Comparison of ENCODE assay signal across 8 cellular contexts in the genomic region with DNA sequence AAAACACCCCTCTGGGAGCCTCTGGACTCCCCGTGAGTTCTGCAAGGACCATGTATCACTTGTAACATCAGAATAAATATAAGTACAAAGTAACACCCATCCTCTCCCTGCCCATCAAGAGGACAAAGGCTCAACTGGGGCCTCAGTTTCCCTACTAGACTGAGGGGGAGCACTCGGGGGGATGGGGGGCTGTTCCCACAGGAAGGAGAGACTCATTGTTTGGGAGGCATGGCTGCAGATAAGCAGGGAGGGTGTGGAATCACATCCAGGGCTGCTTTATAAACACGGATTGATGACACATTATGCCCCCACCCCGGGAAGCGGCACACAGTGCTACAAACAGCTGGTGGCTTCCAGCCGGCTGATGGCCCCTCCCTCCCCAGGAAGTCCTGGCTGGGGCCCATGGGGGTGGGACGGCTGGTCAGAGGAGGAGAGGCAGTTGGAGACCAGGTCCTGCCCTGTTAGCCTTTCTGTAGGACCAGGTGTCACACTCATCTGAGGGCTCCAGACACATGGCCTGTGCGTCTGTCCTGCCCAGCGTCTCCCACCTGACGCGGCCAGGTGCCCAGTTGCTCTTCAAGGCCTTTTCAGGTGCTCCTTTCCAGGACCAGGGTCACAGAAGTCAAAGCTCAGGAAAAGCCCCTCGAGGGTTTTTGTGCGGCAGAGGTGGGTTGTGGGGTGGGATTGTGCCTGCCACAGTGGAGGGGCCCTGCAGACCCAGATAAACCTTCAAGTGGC. TPM values are rescaled to one million over a fixed set of nuclear protein-coding genes. Genes with fewer than 3 reads are reported as not detected.
A peak's percentile ranks its signal among the peaks of the same experiment; 100 is the strongest.
DNase-seq lines count a peak whose midpoint lies in the region; ATAC-seq, FAIRE-seq and TF ChIP-seq lines count a peak whose summit lies in the region.

No MANE protein-coding gene starts in this region.

- peak overlapping the region; percentile 70 to 86 (median 81) for H3K4me3 Mint-ChIP-seq in naive thymus-derived CD4-positive, alpha-beta T cell

- H3K9me3 Mint-ChIP-seq in naive thymus-derived CD4-positive, alpha-beta T cell: peaks cover 0 to 1% (median 0%) of the 10 kb centered on the region in 11 donors

- H3K4me1 Mint-ChIP-seq in naive thymus-derived CD4-positive, alpha-beta T cell: peaks cover 14 to 41% (median 30%) of the 10 kb centered on the region in 7 donors

- H3K4me1 ChIP-seq in ACC112 (ENCODE audit: control insufficient read depth, insufficient read depth, low read length, unreplicated experiment): peaks cover 44% of the 10 kb centered on the region
- peaks cover 51% of the 10 kb centered on the region for H3K4me1 ChIP-seq in SJCRH30
- H3K4me1 ChIP-seq in naive thymus-derived CD4-positive, alpha-beta T cell (ENCODE audit: control insufficient read depth in 2 of 2, insufficient read depth in 2 of 2, low read length in 2 of 2): peaks cover 14 to 15% of the 10 kb centered on the region in 2 donors

- no peak for TF ChIP-seq POLR2A in GM12892 (IDR thresholded peaks at IDR 0.05; ENCODE audit: low read depth, low read length)

- peak overlapping the region in 5 of 9 donors; percentile 15 to 76 (median 56) for H3K27ac Mint-ChIP-seq in naive thymus-derived CD4-positive, alpha-beta T cell

- CTCF ChIA-PET in naive thymus-derived CD4-positive, alpha-beta T cell (lab: Charles Lee): interaction anchor here (1.4 to 3.1 kb wide), 2 partner anchors 10 to 18 kb away, joined by 5 to 9 read pairs; no protein-coding TSS in a partner anchor

- H3K79me2 ChIP-seq in ACC112 (ENCODE audit: control insufficient read depth, insufficient read depth, low read length, unreplicated experiment): peaks cover 15% of the 10 kb centered on the region

- intact Hi-C loops in naive thymus-derived CD4-positive, alpha-beta T cell (cut with micrococcal nuclease): no loop called here

- no peaks in the 10 kb centered on the region for H3K9me3 ChIP-seq in SJCRH30 (replicated peaks)
- H3K9me3 ChIP-seq in naive thymus-derived CD4-positive, alpha-beta T cell (ENCODE audit: control insufficient read depth in 2 of 3, low read length in 3 of 3): no peaks in the 10 kb centered on the region

- H3K27ac ChIP-seq in ACC112 (ENCODE audit: low read depth, low read length) (peak overlapping the region; percentile 80), SJCRH30 (peak overlapping the region; percentile 77)
- H3K27ac ChIP-seq in naive thymus-derived CD4-positive, alpha-beta T cell (ENCODE audit: low read depth, low read length): peak overlapping the region; percentile 71

- ATAC-seq in naive thymus-derived CD4-positive, alpha-beta T cell: no peak
- ATAC-seq in HG03432 (IDR thresholded peaks at IDR 0.05; ENCODE audit: unreplicated experiment): no peak

- POLR2A ChIA-PET in naive thymus-derived CD4-positive, alpha-beta T cell (lab: Charles Lee): interaction anchor here (1.2 to 1.6 kb wide), 2 partner anchors 18 to 21 kb away, joined by 3 to 5 read pairs; no protein-coding TSS in a partner anchor

- TF ChIP-seq CTCF in epithelial cell of esophagus (IDR thresholded peaks at IDR 0.05; ENCODE audit: insufficient read depth, low read depth, low read length, missing control alignments): no peak

- H3K27me3 Mint-ChIP-seq in naive thymus-derived CD4-positive, alpha-beta T cell: peaks cover 11 to 25% (median 14%) of the 10 kb centered on the region in 5 donors

- H3K36me3 Mint-ChIP-seq in naive thymus-derived CD4-positive, alpha-beta T cell: peaks cover 0 to 5% (median 0%) of the 10 kb centered on the region in 5 donors

- DNase-seq in GM12892 (ENCODE audit: insufficient read length): peak; percentile 52
- DNase-seq in SJCRH30: peak; percentile 83 to 85
- DNase-seq in epithelial cell of esophagus (ENCODE audit: low read depth): peak; percentile 65
- no peak for DNase-seq in naive thymus-derived CD4-positive, alpha-beta T cell
- no peak for DNase-seq in NK-92 treated with Interleukin-12 subunit alpha and Interleukin-12 subunit beta, amount 100 ng/mL, for 24 hours (lab: John Stamatoyannopoulos, UW)
- DNase-seq in effector CD8-positive, alpha-beta T cell (lab: John Stamatoyannopoulos, UW): no peak

- peak; percentile 88 for FAIRE-seq in GM12892 (lab: Jason Lieb, UNC)

- H3K4me3 ChIP-seq in ACC112 (ENCODE audit: low read depth, low read length) (peak overlapping the region; percentile 89), SJCRH30 (peak overlapping the region; percentile 75), epithelial cell of esophagus (ENCODE audit: low read length) (peak overlapping the region; percentile 67)
- H3K4me3 ChIP-seq in naive thymus-derived CD4-positive, alpha-beta T cell (ENCODE audit: low read length): peak overlapping the region; percentile 84

- H3K36me3 ChIP-seq in ACC112 (ENCODE audit: insufficient read depth, low read length): no peaks in the 10 kb centered on the region
- H3K36me3 ChIP-seq in SJCRH30: peaks cover 6% of the 10 kb centered on the region; the same call in 1 of the 2 replicates
- peaks cover 0 to 10% (median 0%) of the 10 kb centered on the region in 3 experiments for H3K36me3 ChIP-seq in naive thymus-derived CD4-positive, alpha-beta T cell (ENCODE audit: control insufficient read depth in 2 of 3, insufficient read depth in 3 of 3, low read length in 3 of 3)

- H2AFZ ChIP-seq in ACC112 (ENCODE audit: low read length, unreplicated experiment): no peak overlapping the region

- H3K27me3 ChIP-seq in ACC112 (ENCODE audit: insufficient read depth, low read length): no peaks in the 10 kb centered on the region
- H3K27me3 ChIP-seq in SJCRH30: no peaks in the 10 kb centered on the region
- no peaks in the 10 kb centered on the region for H3K27me3 ChIP-seq in naive thymus-derived CD4-positive, alpha-beta T cell (ENCODE audit: control insufficient read depth in 2 of 2, insufficient read depth in 2 of 2, low read length in 2 of 2)

RNA-seq across cellular contexts. Expression of gene MPG, which starts 1.3 kb away (rescaled TPM):
- 33.2 TPM for polyA plus RNA-seq in GM12892 (2012; ENCODE audit: missing spikeins)
- total RNA-seq in SJCRH30 (2014; rRNA removed; shearing (Covaris generic)): 37.8 and 47.2 TPM in 2 replicates
- total RNA-seq in naive thymus-derived CD4-positive, alpha-beta T cell: 10 to 100 TPM; 17.5 to 59.5 (median 25.4) TPM
- polyA plus RNA-seq in naive thymus-derived CD4-positive, alpha-beta T cell: 10 to 100 TPM; 50.5 to 52.3 TPM

RNA-seq across cellular contexts. Expression of gene RHBDF1, which starts 4.3 kb away (rescaled TPM):
- 1.5 TPM for polyA plus RNA-seq in GM12892 (2012; ENCODE audit: missing spikeins)
- total RNA-seq in SJCRH30 (2014; rRNA removed; shearing (Covaris generic)): 24.1 and 25.3 TPM in 2 replicates
- 1 to 10 TPM in 1 of 5 experiments, under 1 TPM in 1, not detected in 3; 0.66 to 1.6 TPM for total RNA-seq in naive thymus-derived CD4-positive, alpha-beta T cell
- not detected for polyA plus RNA-seq in naive thymus-derived CD4-positive, alpha-beta T cell

RNA-seq across cellular contexts. Expression of gene SNRNP25, which starts 23.1 kb away (rescaled TPM):
- polyA plus RNA-seq in GM12892 (2012; ENCODE audit: missing spikeins): 70.2 TPM
- total RNA-seq in SJCRH30 (2014; rRNA removed; shearing (Covaris generic)): 60.7 and 63.4 TPM in 2 replicates
- total RNA-seq in naive thymus-derived CD4-positive, alpha-beta T cell: 10 to 100 TPM in 4 of 5 experiments, 1 to 10 TPM in 1; 9.8 to 57.4 (median 11.7) TPM
- 10 to 100 TPM; 20.5 to 21.5 TPM for polyA plus RNA-seq in naive thymus-derived CD4-positive, alpha-beta T cell

RNA-seq across cellular contexts. Expression of gene POLR3K, which starts 23.3 kb away (rescaled TPM):
- polyA plus RNA-seq in GM12892 (2012; ENCODE audit: missing spikeins): 55.9 TPM
- total RNA-seq in SJCRH30 (2014; rRNA removed; shearing (Covaris generic)): 20.9 and 24.3 TPM in 2 replicates
- total RNA-seq in naive thymus-derived CD4-positive, alpha-beta T cell: 10 to 100 TPM in 4 of 5 experiments, 1 to 10 TPM in 1; 8.5 to 45.4 (median 18.9) TPM
- polyA plus RNA-seq in naive thymus-derived CD4-positive, alpha-beta T cell: 10 to 100 TPM; 20.4 to 28.6 TPM

Comparison
In these comparisons a context has a peak if more than half of its experiments do, and no peak if none do; other contexts are left out.
1. DNase-seq: peak in GM12892 (single experiment), SJCRH30 (2 of 2) and epithelial cell of esophagus (single experiment); none in naive thymus-derived CD4-positive, alpha-beta T cell (0 of 9), NK-92 treated with Interleukin-12 subunit alpha and Interleukin-12 subunit beta, amount 100 ng/mL, for 24 hours (single experiment) and effector CD8-positive, alpha-beta T cell (single experiment).
2. Peak in every context shown above with its lines, with median percentiles within 50 percentile points of each other: H3K27ac ChIP-seq and H3K4me3 ChIP-seq.